Comparison of ENCODE assay signal across 8 cellular contexts in genomic region chr17:48100160-48100559, GRCh38. TPM values are rescaled to one million over a fixed set of nuclear protein-coding genes. Genes with fewer than 3 reads are reported as not detected.
DNase-seq lines count a peak whose midpoint lies in the region; ATAC-seq and TF ChIP-seq lines count a peak whose summit lies in the region.

No MANE protein-coding gene starts in this region.

- H3K9me3 ChIP-seq in Panc1 (ENCODE audit: control insufficient read depth, insufficient read depth, low read depth, low read length) (no peaks in the 10 kb centered on the region), esophagus (ENCODE audit: control insufficient read depth in 2 of 2, insufficient read depth in 1 of 2, low read depth in 1 of 2, low read length in 1 of 2) (no peaks in the 10 kb centered on the region), parathyroid adenoma (ENCODE audit: control insufficient read depth, low read length) (no peaks in the 10 kb centered on the region)

- H3K9ac ChIP-seq in parathyroid adenoma: no peak overlapping the region

- POLR2A ChIA-PET in Panc1 (lab: Charles Lee): no interaction called here

- TF ChIP-seq CTCF in Panc1 (IDR thresholded peaks at IDR 0.05) (no peak), parathyroid adenoma (IDR thresholded peaks at IDR 0.05) (no peak)

- intact Hi-C loops in Panc1 (cut with micrococcal nuclease; ENCODE audit: unreplicated experiment): no loop called here

- WGBS in esophagus, 2 donors: 22 to 32% methylated on average over 10 of the region's 10 CpGs

- peak; percentile 70 for DNase-seq in EH (ENCODE audit: low read depth)
- DNase-seq in Panc1 (ENCODE audit: low read depth, low spot score): no peak
- DNase-seq in LoVo (ENCODE audit: low spot score): no peak
- DNase-seq in activated gamma-delta T cell (lab: John Stamatoyannopoulos, UW): no peak

- H3K4me1 ChIP-seq in Panc1 (ENCODE audit: control insufficient read depth, insufficient read depth, low read length) (peaks cover 13% of the 10 kb centered on the region), esophagus (ENCODE audit: control insufficient read depth in 2 of 2, insufficient read depth in 2 of 2, low read length in 1 of 2) (no peaks in the 10 kb centered on the region), parathyroid adenoma (no peaks in the 10 kb centered on the region)

- H3K27me3 ChIP-seq in Panc1 (ENCODE audit: control insufficient read depth, insufficient read depth, low read length): no peaks in the 10 kb centered on the region
- no peaks in the 10 kb centered on the region for H3K27me3 ChIP-seq in esophagus (ENCODE audit: control insufficient read depth in 1 of 2, insufficient read depth in 2 of 2, low read length in 2 of 2)
- H3K27me3 ChIP-seq in parathyroid adenoma (ENCODE audit: control insufficient read depth, insufficient read depth, low read length): no peaks in the 10 kb centered on the region

- CTCF ChIA-PET in Panc1 (lab: Charles Lee): no interaction called here

- peak overlapping the region; percentile 98 for H3K4me2 ChIP-seq in parathyroid adenoma (ENCODE audit: low read length)

- peaks cover 4% of the 10 kb centered on the region; the same call in 1 of the 2 replicates for H3K36me3 ChIP-seq in Panc1 (ENCODE audit: control insufficient read depth, insufficient read depth, low read length)
- no peaks in the 10 kb centered on the region for H3K36me3 ChIP-seq in esophagus (ENCODE audit: control insufficient read depth in 2 of 2, insufficient read depth in 2 of 2, low read length in 1 of 2)
- no peaks in the 10 kb centered on the region for H3K36me3 ChIP-seq in parathyroid adenoma (ENCODE audit: control insufficient read depth, insufficient read depth, low read length)

- H3K79me2 ChIP-seq in parathyroid adenoma: peaks cover 17% of the 10 kb centered on the region

- ATAC-seq in Panc1 (no peak), HG03432 (IDR thresholded peaks at IDR 0.05; ENCODE audit: unreplicated experiment) (no peak), GM21528 (IDR thresholded peaks at IDR 0.05; ENCODE audit: low FRiP score, unreplicated experiment) (no peak)

- in situ Hi-C loops in Panc1 (cut with HindIII; ENCODE audit: low pct_unique_long_range_greater_than_20kb, low sequenced_read_pairs): no loop called here

- H3K27ac ChIP-seq in Panc1 (ENCODE audit: low read length): peak overlapping the region; percentile 86
- H3K27ac ChIP-seq in esophagus (ENCODE audit: low read depth in 2 of 2, low read length in 1 of 2): peak overlapping the region; percentile 92 to 97
- peak overlapping the region; percentile 74 for H3K27ac ChIP-seq in parathyroid adenoma

- peak overlapping the region; percentile 66 to 78 for H3K4me3 ChIP-seq in Panc1 (ENCODE audit: low read depth in 2 of 2, low read length in 2 of 2)
- peak overlapping the region; percentile 82 to 98 for H3K4me3 ChIP-seq in esophagus (ENCODE audit: low read depth in 1 of 2, low read length in 2 of 2)
- H3K4me3 ChIP-seq in parathyroid adenoma (ENCODE audit: low read depth, low read length): peak overlapping the region; percentile 93

- BruUV-seq in Panc1 (replicated peaks; lab: Mats Ljungman, UMichigan): TSS peak; percentile 89

- peak overlapping the region; percentile 98 for H2AFZ ChIP-seq in parathyroid adenoma

RNA-seq across cellular contexts. Expression of gene CBX1, which starts 1.1 kb away (rescaled TPM):
- total RNA-seq in Panc1 (2021; ENCODE audit: unreplicated experiment): 157 TPM
- polyA plus RNA-seq in Panc1 (2012; ENCODE audit: insufficient read length): 105 TPM
- 10 to 100 TPM; 16.4 to 29.9 TPM for polyA plus RNA-seq in esophagus

RNA-seq across cellular contexts. Expression of gene SNX11, which starts 7.4 kb away (rescaled TPM):
- 28.1 TPM for total RNA-seq in Panc1 (2021; ENCODE audit: unreplicated experiment)
- 20.8 TPM for polyA plus RNA-seq in Panc1 (2012; ENCODE audit: insufficient read length)
- 10 to 100 TPM; 11.5 to 17.0 TPM for polyA plus RNA-seq in esophagus

RNA-seq across cellular contexts. Expression of gene NFE2L1, which starts 52.0 kb away (rescaled TPM):
- total RNA-seq in Panc1 (2021; ENCODE audit: unreplicated experiment): 210 TPM
- polyA plus RNA-seq in Panc1 (2012; ENCODE audit: insufficient read length): 312 TPM
- 10 to 100 TPM; 39.4 to 45.7 TPM for polyA plus RNA-seq in esophagus
